Comparison of ENCODE assay signal across 1 cellular context in the genomic region with DNA sequence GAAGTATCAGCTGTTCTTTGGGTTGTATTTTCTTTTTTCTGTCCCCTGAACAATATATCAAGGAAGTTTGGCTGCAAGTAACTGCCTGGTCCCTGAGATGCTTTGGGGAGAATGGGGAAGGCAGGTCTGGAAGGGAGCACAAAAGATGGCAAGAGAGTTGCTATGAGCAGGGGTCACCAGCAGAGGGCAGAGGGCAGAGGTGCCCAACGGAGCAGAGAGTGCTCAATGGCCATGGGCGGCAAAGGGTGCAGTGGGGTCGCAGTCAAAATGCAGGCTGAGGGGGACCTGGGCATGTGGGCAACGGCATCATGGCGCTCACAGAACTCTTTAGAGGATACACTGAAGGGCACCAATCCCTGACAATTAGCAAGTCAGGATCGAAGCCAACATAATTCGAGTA.
TF ChIP-seq lines count a peak whose summit lies in the region.

No MANE protein-coding gene starts in this region.

TF ChIP-seq in HepG2, 621 proteins besides CTCF, POLR2A, EP300 and RAD21 (continued from another document):
- TF ChIP-seq, protein P1, sequence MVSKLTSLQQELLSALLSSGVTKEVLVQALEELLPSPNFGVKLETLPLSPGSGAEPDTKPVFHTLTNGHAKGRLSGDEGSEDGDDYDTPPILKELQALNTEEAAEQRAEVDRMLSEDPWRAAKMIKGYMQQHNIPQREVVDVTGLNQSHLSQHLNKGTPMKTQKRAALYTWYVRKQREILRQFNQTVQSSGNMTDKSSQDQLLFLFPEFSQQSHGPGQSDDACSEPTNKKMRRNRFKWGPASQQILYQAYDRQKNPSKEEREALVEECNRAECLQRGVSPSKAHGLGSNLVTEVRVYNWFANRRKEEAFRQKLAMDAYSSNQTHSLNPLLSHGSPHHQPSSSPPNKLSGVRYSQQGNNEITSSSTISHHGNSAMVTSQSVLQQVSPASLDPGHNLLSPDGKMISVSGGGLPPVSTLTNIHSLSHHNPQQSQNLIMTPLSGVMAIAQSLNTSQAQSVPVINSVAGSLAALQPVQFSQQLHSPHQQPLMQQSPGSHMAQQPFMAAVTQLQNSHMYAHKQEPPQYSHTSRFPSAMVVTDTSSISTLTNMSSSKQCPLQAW (CRISPR knock-in tag; IDR thresholded peaks at IDR 0.05) = no peak
- TF ChIP-seq HNRNPH1 (optimal IDR thresholded peaks at IDR 0.05; ENCODE audit: low read depth, low read length) (no peak), STAG1 (CRISPR knock-in tag; IDR thresholded peaks at IDR 0.05) (peak; percentile 39; the same call in 1 of the 2 replicates), ZNF879 (CRISPR knock-in tag; IDR thresholded peaks at IDR 0.05) (no peak), NR2C2 (CRISPR knock-in tag; IDR thresholded peaks at IDR 0.05; ENCODE audit: borderline replicate concordance) (peak; percentile 32; the same call in 1 of the 2 replicates), NR2F6 (IDR thresholded peaks at IDR 0.05) (peak; percentile 93), NR2F6 (CRISPR knock-in tag; IDR thresholded peaks at IDR 0.05) (peak; percentile 97), NR2F1 (CRISPR knock-in tag; IDR thresholded peaks at IDR 0.05) (peak; percentile 70 to 88), PRPF4 (IDR thresholded peaks at IDR 0.05; ENCODE audit: low read depth, low read length, poor library complexity, severe bottlenecking) (no peak), ZNF263 (CRISPR knock-in tag; IDR thresholded peaks at IDR 0.05) (peak; percentile 76), ZNF652 (CRISPR knock-in tag; IDR thresholded peaks at IDR 0.05; ENCODE audit: borderline replicate concordance, low read depth) (0 out of 2 replicates have a peak, but pooled peaks have one; percentile 46)
TF ChIP-seq in HepG2: peak in this region for 6.
